Comparison of ENCODE assay signal across 1 cellular context in genomic region chr20:31835977-31836852, GRCh38.
TF ChIP-seq lines count a peak whose summit lies in the region.

No MANE protein-coding gene starts in this region.

TF ChIP-seq in HepG2, 621 proteins besides CTCF, POLR2A, EP300 and RAD21 (continued from another document and continues in another):
- no peak for TF ChIP-seq FOXO4 (CRISPR knock-in tag; conservative IDR thresholded peaks at IDR 0.05)
- no peak for TF ChIP-seq MIXL1 (CRISPR knock-in tag; IDR thresholded peaks at IDR 0.05)
- TF ChIP-seq ZNF792 (CRISPR knock-in tag; IDR thresholded peaks at IDR 0.05) = 0 out of 2 replicates have a peak, but pooled peaks have one; percentile 7
- peak; percentile 66; the same call in 1 of the 2 replicates for TF ChIP-seq TFAP4 (IDR thresholded peaks at IDR 0.05; ENCODE audit: borderline replicate concordance, low read depth)
- TF ChIP-seq ATF6 (CRISPR knock-in tag; conservative IDR thresholded peaks at IDR 0.05) = no peak
- TF ChIP-seq ZC3H13 (CRISPR knock-in tag; IDR thresholded peaks at IDR 0.05) = no peak
- no peak for TF ChIP-seq ZNF747 (CRISPR knock-in tag; IDR thresholded peaks at IDR 0.05; ENCODE audit: borderline replicate concordance)
- 0 out of 2 replicates have a peak, but pooled peaks have one; percentile 18 for TF ChIP-seq AHDC1 (CRISPR knock-in tag; IDR thresholded peaks at IDR 0.05; ENCODE audit: borderline replicate concordance)
- TF ChIP-seq SP1 (IDR thresholded peaks at IDR 0.05) = no peak
- TF ChIP-seq SP1 (CRISPR knock-in tag; IDR thresholded peaks at IDR 0.05) = no peak
- TF ChIP-seq ZNF513 (CRISPR knock-in tag; conservative IDR thresholded peaks at IDR 0.05) = no peak
- no peak for TF ChIP-seq SNAPC2 (CRISPR knock-in tag; IDR thresholded peaks at IDR 0.05)
- TF ChIP-seq PITX1 (CRISPR knock-in tag; IDR thresholded peaks at IDR 0.05) = no peak
- no peak for TF ChIP-seq ZNF816 (CRISPR knock-in tag; IDR thresholded peaks at IDR 0.05; ENCODE audit: borderline replicate concordance)
- TF ChIP-seq SP4 (CRISPR knock-in tag; IDR thresholded peaks at IDR 0.05) = no peak
- no peak for TF ChIP-seq PLSCR1 (CRISPR knock-in tag; IDR thresholded peaks at IDR 0.05; ENCODE audit: borderline replicate concordance)
- no peak for TF ChIP-seq ZNF276 (CRISPR knock-in tag; IDR thresholded peaks at IDR 0.05; ENCODE audit: low read depth)
- TF ChIP-seq ZNF292 (CRISPR knock-in tag; IDR thresholded peaks at IDR 0.05; ENCODE audit: borderline replicate concordance, low read depth) = 0 out of 2 replicates have a peak, but pooled peaks have one; percentile 30
- TF ChIP-seq ZNF225 (CRISPR knock-in tag; IDR thresholded peaks at IDR 0.05) = peak; percentile 79; the same call in 1 of the 2 replicates
- no peak for TF ChIP-seq NFKB2 (CRISPR knock-in tag; IDR thresholded peaks at IDR 0.05; ENCODE audit: borderline replicate concordance)
- TF ChIP-seq FOXJ3 (CRISPR knock-in tag; IDR thresholded peaks at IDR 0.05; ENCODE audit: borderline replicate concordance) = no peak
- no peak for TF ChIP-seq RFX3 (CRISPR knock-in tag; IDR thresholded peaks at IDR 0.05)
- TF ChIP-seq TGIF2 (CRISPR knock-in tag; IDR thresholded peaks at IDR 0.05) = no peak
- TF ChIP-seq SETDB1 (CRISPR knock-in tag; IDR thresholded peaks at IDR 0.05; ENCODE audit: borderline replicate concordance) = no peak
- TF ChIP-seq ZNF720 (CRISPR knock-in tag; IDR thresholded peaks at IDR 0.05) = no peak
- no peak for TF ChIP-seq ZNF503 (CRISPR knock-in tag; IDR thresholded peaks at IDR 0.05)
- no peak for TF ChIP-seq MTERF4 (CRISPR knock-in tag; IDR thresholded peaks at IDR 0.05)
- TF ChIP-seq GTF2F1 (IDR thresholded peaks at IDR 0.05; ENCODE audit: low read length) = no peak
- no peak for TF ChIP-seq JUNB (CRISPR knock-in tag; IDR thresholded peaks at IDR 0.05; ENCODE audit: borderline replicate concordance)
- TF ChIP-seq ZKSCAN5 (CRISPR knock-in tag; IDR thresholded peaks at IDR 0.05) = no peak
- TF ChIP-seq REL (CRISPR knock-in tag; conservative IDR thresholded peaks at IDR 0.05) = no peak
- no peak for TF ChIP-seq KMT2B (CRISPR knock-in tag; IDR thresholded peaks at IDR 0.05)
- TF ChIP-seq HMG20B (CRISPR knock-in tag; conservative IDR thresholded peaks at IDR 0.05) = no peak
- no peak for TF ChIP-seq ZNF431 (CRISPR knock-in tag; IDR thresholded peaks at IDR 0.05; ENCODE audit: borderline replicate concordance, low read depth)
- no peak for TF ChIP-seq ZNF724P (CRISPR knock-in tag; IDR thresholded peaks at IDR 0.05; ENCODE audit: borderline replicate concordance)
- no peak for TF ChIP-seq MEIS1 (CRISPR knock-in tag; IDR thresholded peaks at IDR 0.05; ENCODE audit: borderline replicate concordance)
- no peak for TF ChIP-seq MLX (CRISPR knock-in tag; IDR thresholded peaks at IDR 0.05)
- no peak for TF ChIP-seq ZSCAN29 (CRISPR knock-in tag; conservative IDR thresholded peaks at IDR 0.05)
- no peak for TF ChIP-seq NFIB (CRISPR knock-in tag; IDR thresholded peaks at IDR 0.05; ENCODE audit: borderline replicate concordance)
- no peak for TF ChIP-seq MXI1 (IDR thresholded peaks at IDR 0.05; ENCODE audit: borderline replicate concordance, low read depth, low read length)
- no peak for TF ChIP-seq ZNF713 (CRISPR knock-in tag; IDR thresholded peaks at IDR 0.05)
- TF ChIP-seq NR3C1 (CRISPR knock-in tag; IDR thresholded peaks at IDR 0.05) = no peak
